In genomic region chr3:172199850-172200369, GRCh38 we compare ENCODE assay signal across 19 cellular contexts.
"Had no signal": no experiment of that assay in that cellular context is flagged by ENCODE, and none has a peak within 500 bp of the region (broad histone marks: within the 10 kb centered on the region; RNA-seq: fewer than 3 reads in every experiment).

No MANE protein-coding gene starts in this region.

- DNase-seq: activated CD4-positive, alpha-beta T cell treated with anti-CD3 and anti-CD28 coated beads for 48 hours; activated CD8-positive, alpha-beta memory T cell treated with anti-CD3 and anti-CD28 coated beads, Interleukin-2, amount 50 U/mL, for 48 hours; activated CD8-positive, alpha-beta T cell treated with anti-CD3 and anti-CD28 coated beads, Interleukin-2, amount 10 ng/mL, durations not matched to agents 7 days and 5 days; activated naive CD4-positive, alpha-beta T cell treated with anti-CD3 and anti-CD28 coated beads for 36 hours; adrenal gland; effector memory CD8-positive, alpha-beta T cell; hippocampal formation; kidney glomerular epithelial cell; lower lobe of right lung; midbrain; naive B cell; retina; small intestine; stimulated activated CD4-positive, alpha-beta T cell treated with anti-CD3 and anti-CD28 coated beads, Interleukin-1b, Interleukin-23, amount 100 ng/mL, for 48 hours; stimulated activated naive B cell treated with anti-CD40 and anti-IgM and Interleukin-4, amounts not matched to agents 10 μg/mL and 1 μg/mL and 100 μg/mL, for 72 hours; T-cell; T1000; upper lobe of right lung had no signal

- H3K4me3 ChIP-seq: adrenal gland, lower lobe of right lung, suprapubic skin, upper lobe of right lung had no signal

- H3K27me3 ChIP-seq: adrenal gland, suprapubic skin, upper lobe of right lung had no signal

- H3K36me3 ChIP-seq: adrenal gland, lower lobe of right lung, suprapubic skin, upper lobe of right lung had no signal

- H3K9me3 ChIP-seq: adrenal gland, lower lobe of right lung, suprapubic skin, upper lobe of right lung had no signal
